Comparison of ENCODE assay signal across 17 cellular contexts in genomic region chr5:74500037-74500917, GRCh38.
DNase-seq lines count a peak whose midpoint lies in the region; ATAC-seq and TF ChIP-seq lines count a peak whose summit lies in the region.
"Had no signal": no experiment of that assay in that cellular context is flagged by ENCODE, and none has a peak within 500 bp of the region (broad histone marks: within the 10 kb centered on the region; RNA-seq: fewer than 3 reads in every experiment).

No MANE protein-coding gene starts in this region.

- CTCF ChIA-PET in WTC11 (lab: Charles Lee): no interaction called here

- no peak overlapping the region for H4K91ac ChIP-seq in mesenchymal stem cell (ENCODE audit: low read length)

- H2BK15ac ChIP-seq in mesenchymal stem cell (ENCODE audit: low read depth, poor library complexity, severe bottlenecking): no peak overlapping the region

- H2AFZ ChIP-seq in mesenchymal stem cell (ENCODE audit: low read depth, low read length): no peak overlapping the region

- peak overlapping the region in 1 of 2 experiments; percentile 50 for H3K18ac ChIP-seq in mesenchymal stem cell (ENCODE audit: low read depth in 1 of 2, low read length in 2 of 2)

- no peak overlapping the region for H2BK120ac ChIP-seq in mesenchymal stem cell (ENCODE audit: low read depth, low read length)

- H3K14ac ChIP-seq in mesenchymal stem cell (ENCODE audit: low read length in 2 of 2): no peak overlapping the region

- no peak overlapping the region for H3K23ac ChIP-seq in mesenchymal stem cell (ENCODE audit: low read length in 2 of 2)

- peak; percentile 76 for ATAC-seq in WTC11

- H3K36me3 Mint-ChIP-seq in WTC11: no peaks in the 10 kb centered on the region
- H3K36me3 Mint-ChIP-seq: activated naive CD4-positive, alpha-beta T cell treated with anti-CD3 and anti-CD28 coated beads, Interleukin-2, amount 50 U/mL, for 24 hours had no signal

- peak overlapping the region; percentile 59 for H3K27ac ChIP-seq in mesenchymal stem cell (ENCODE audit: low read length, poor library complexity, severe bottlenecking)
- H3K27ac ChIP-seq in temporal lobe (ENCODE audit: low read depth, low read length): peak overlapping the region; percentile 13
- H3K27ac ChIP-seq: testis had no signal

- H3K4me2 ChIP-seq in mesenchymal stem cell (ENCODE audit: low read length, poor library complexity, severe bottlenecking): no peak overlapping the region

- no peaks in the 10 kb centered on the region for H3K27me3 ChIP-seq in mesenchymal stem cell (ENCODE audit: control insufficient read depth in 1 of 2, insufficient read depth in 1 of 2, low read length in 2 of 2)
- H3K27me3 ChIP-seq: testis had no signal

- H3K4me1 ChIP-seq in mesenchymal stem cell (ENCODE audit: control insufficient read depth, insufficient read depth, low read depth, low read length): peaks cover 4% of the 10 kb centered on the region
- H3K4me1 ChIP-seq: prostate gland, testis had no signal

- H3K27me3 Mint-ChIP-seq in WTC11 (ENCODE audit: low read depth): no peaks in the 10 kb centered on the region
- H3K27me3 Mint-ChIP-seq: activated naive CD4-positive, alpha-beta T cell treated with anti-CD3 and anti-CD28 coated beads, Interleukin-2, amount 50 U/mL, for 24 hours had no signal

- no peaks in the 10 kb centered on the region for H3K9me3 ChIP-seq in mesenchymal stem cell (ENCODE audit: control insufficient read depth, low read length)
- H3K9me3 ChIP-seq: prostate gland, testis had no signal

- no peak overlapping the region for H2BK5ac ChIP-seq in mesenchymal stem cell (ENCODE audit: low read depth, low read length, poor library complexity, severe bottlenecking)

- TF ChIP-seq CTCF in WTC11 (IDR thresholded peaks at IDR 0.05): no peak

- H4K8ac ChIP-seq in mesenchymal stem cell (ENCODE audit: low read length): no peak overlapping the region

- H3K79me1 ChIP-seq in mesenchymal stem cell (replicated peaks; ENCODE audit: low read length, poor library complexity, severe bottlenecking): no peaks in the 10 kb centered on the region

- peak overlapping the region in 1 of 2 experiments; percentile 21 for H2BK12ac ChIP-seq in mesenchymal stem cell (ENCODE audit: low read length in 2 of 2)

- H3K9ac ChIP-seq in mesenchymal stem cell (ENCODE audit: low read length): no peak overlapping the region

- no peaks in the 10 kb centered on the region for H3K36me3 ChIP-seq in mesenchymal stem cell (ENCODE audit: control insufficient read depth in 1 of 2, insufficient read depth in 2 of 2, low read depth in 1 of 2, low read length in 2 of 2)
- H3K36me3 ChIP-seq: prostate gland had no signal

- no peak overlapping the region for H3K4me3 Mint-ChIP-seq in WTC11
- H3K4me3 Mint-ChIP-seq: activated naive CD4-positive, alpha-beta T cell treated with anti-CD3 and anti-CD28 coated beads, Interleukin-2, amount 50 U/mL, for 24 hours; HFFc6 had no signal

- no peaks in the 10 kb centered on the region for H3K9me3 Mint-ChIP-seq in WTC11
- H3K9me3 Mint-ChIP-seq: activated naive CD4-positive, alpha-beta T cell treated with anti-CD3 and anti-CD28 coated beads, Interleukin-2, amount 50 U/mL, for 24 hours; HFFc6 had no signal

- H3K4me3 ChIP-seq in mesenchymal stem cell (ENCODE audit: insufficient read depth in 1 of 2, low read depth in 1 of 2, low read length in 2 of 2): no peak overlapping the region
- H3K4me3 ChIP-seq: prostate gland, testis had no signal

- H3K4ac ChIP-seq in mesenchymal stem cell (ENCODE audit: low read depth in 1 of 2, low read length in 2 of 2): no peak overlapping the region

- 46% methylated on average over 6 of the region's 9 CpGs for WGBS in mesenchymal stem cell

- POLR2A ChIA-PET in WTC11 (lab: Charles Lee): interaction anchor here (0.6 to 0.7 kb wide), 2 partner anchors 105 to 1718 kb away, joined by 3 read pairs; no protein-coding TSS in a partner anchor

- H2AK5ac ChIP-seq in mesenchymal stem cell (ENCODE audit: low read length, severe bottlenecking): peak overlapping the region; percentile 94

- DNase-seq in NCI-H2171 treated with DMSO at 0.1 percent for 48 hours (lab: John Stamatoyannopoulos, UW) (peak; percentile 43), NCI-H2171 (lab: John Stamatoyannopoulos, UW) (no peak), WTC11 (ENCODE audit: low spot score) (no peak), mesenchymal stem cell (peak; percentile 54), kidney glomerular epithelial cell (lab: John Stamatoyannopoulos, UW) (no peak)
- no peak for DNase-seq in stimulated activated CD4-positive, alpha-beta T cell treated with anti-CD3 and anti-CD28 coated beads, Interleukin-2, amount 100 ng/mL, for 24 hours
- no peak for DNase-seq in activated CD8-positive, alpha-beta memory T cell treated with anti-CD3 and anti-CD28 coated beads, Interleukin-2, amount 50 U/mL, for 4 hours
- DNase-seq: activated CD4-positive, alpha-beta T cell treated with anti-CD3 and anti-CD28 coated beads for 4 hours; activated T-cell treated with anti-CD3 and anti-CD28 coated beads, Interleukin-2, amount 50 U/mL, for 1 hour; effector memory CD4-positive, alpha-beta T cell; foreskin fibroblast; HFFc6; NK-92 treated with Interleukin-12 subunit alpha and Interleukin-12 subunit beta, amount 100 ng/mL, for 24 hours; testis had no signal

- H3K27ac Mint-ChIP-seq in WTC11: no peak overlapping the region
- H3K27ac Mint-ChIP-seq: activated naive CD4-positive, alpha-beta T cell treated with anti-CD3 and anti-CD28 coated beads, Interleukin-2, amount 50 U/mL, for 24 hours; HFFc6 had no signal

- peaks cover 35% of the 10 kb centered on the region for H3K4me1 Mint-ChIP-seq in WTC11
- H3K4me1 Mint-ChIP-seq: activated naive CD4-positive, alpha-beta T cell treated with anti-CD3 and anti-CD28 coated beads, Interleukin-2, amount 50 U/mL, for 24 hours had no signal

TF ChIP-seq in WTC11, 78 proteins besides CTCF, POLR2A, EP300 and RAD21:
- TF ChIP-seq GABPB1 (CRISPR knock-in tag; IDR thresholded peaks at IDR 0.05): peak; percentile 40; the same call in 1 of the 2 replicates
- no peak for TF ChIP-seq ERG (CRISPR knock-in tag; IDR thresholded peaks at IDR 0.05)
- no peak for TF ChIP-seq MXD4 (CRISPR knock-in tag; IDR thresholded peaks at IDR 0.05; ENCODE audit: borderline replicate concordance)

Comparison
In these comparisons a context has a peak if more than half of its experiments do, and no peak if none do; other contexts are left out.
1. DNase-seq: peak in NCI-H2171 treated with DMSO at 0.1 percent for 48 hours (single experiment) and mesenchymal stem cell (single experiment); none in NCI-H2171 (single experiment), WTC11 (single experiment), kidney glomerular epithelial cell (single experiment), stimulated activated CD4-positive, alpha-beta T cell treated with anti-CD3 and anti-CD28 coated beads, Interleukin-2, amount 100 ng/mL, for 24 hours (0 of 2) and activated CD8-positive, alpha-beta memory T cell treated with anti-CD3 and anti-CD28 coated beads, Interleukin-2, amount 50 U/mL, for 4 hours (single experiment).